ENCODE assay signal across 1 cellular context in the genomic region with DNA sequence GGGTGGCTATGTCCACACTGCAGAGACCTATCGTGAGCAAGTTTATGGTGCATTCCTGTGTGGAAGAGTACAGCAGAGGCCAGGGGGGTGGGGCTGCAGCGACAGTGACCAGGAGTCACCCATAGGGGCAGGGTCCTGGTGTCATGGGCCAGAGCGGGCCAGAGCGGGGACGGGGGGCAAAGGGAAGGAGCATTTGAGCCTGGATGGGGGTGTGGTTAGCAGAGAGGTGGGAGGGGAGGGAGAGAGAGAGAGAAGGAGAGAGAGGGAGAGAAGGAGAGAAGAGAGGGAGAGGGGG.
TF ChIP-seq lines count a peak whose summit lies in the region.

No MANE protein-coding gene starts in this region.

TF ChIP-seq in GM23338, 12 proteins besides CTCF, POLR2A, EP300 and RAD21 (continued from another document):
- TF ChIP-seq, protein P1, sequence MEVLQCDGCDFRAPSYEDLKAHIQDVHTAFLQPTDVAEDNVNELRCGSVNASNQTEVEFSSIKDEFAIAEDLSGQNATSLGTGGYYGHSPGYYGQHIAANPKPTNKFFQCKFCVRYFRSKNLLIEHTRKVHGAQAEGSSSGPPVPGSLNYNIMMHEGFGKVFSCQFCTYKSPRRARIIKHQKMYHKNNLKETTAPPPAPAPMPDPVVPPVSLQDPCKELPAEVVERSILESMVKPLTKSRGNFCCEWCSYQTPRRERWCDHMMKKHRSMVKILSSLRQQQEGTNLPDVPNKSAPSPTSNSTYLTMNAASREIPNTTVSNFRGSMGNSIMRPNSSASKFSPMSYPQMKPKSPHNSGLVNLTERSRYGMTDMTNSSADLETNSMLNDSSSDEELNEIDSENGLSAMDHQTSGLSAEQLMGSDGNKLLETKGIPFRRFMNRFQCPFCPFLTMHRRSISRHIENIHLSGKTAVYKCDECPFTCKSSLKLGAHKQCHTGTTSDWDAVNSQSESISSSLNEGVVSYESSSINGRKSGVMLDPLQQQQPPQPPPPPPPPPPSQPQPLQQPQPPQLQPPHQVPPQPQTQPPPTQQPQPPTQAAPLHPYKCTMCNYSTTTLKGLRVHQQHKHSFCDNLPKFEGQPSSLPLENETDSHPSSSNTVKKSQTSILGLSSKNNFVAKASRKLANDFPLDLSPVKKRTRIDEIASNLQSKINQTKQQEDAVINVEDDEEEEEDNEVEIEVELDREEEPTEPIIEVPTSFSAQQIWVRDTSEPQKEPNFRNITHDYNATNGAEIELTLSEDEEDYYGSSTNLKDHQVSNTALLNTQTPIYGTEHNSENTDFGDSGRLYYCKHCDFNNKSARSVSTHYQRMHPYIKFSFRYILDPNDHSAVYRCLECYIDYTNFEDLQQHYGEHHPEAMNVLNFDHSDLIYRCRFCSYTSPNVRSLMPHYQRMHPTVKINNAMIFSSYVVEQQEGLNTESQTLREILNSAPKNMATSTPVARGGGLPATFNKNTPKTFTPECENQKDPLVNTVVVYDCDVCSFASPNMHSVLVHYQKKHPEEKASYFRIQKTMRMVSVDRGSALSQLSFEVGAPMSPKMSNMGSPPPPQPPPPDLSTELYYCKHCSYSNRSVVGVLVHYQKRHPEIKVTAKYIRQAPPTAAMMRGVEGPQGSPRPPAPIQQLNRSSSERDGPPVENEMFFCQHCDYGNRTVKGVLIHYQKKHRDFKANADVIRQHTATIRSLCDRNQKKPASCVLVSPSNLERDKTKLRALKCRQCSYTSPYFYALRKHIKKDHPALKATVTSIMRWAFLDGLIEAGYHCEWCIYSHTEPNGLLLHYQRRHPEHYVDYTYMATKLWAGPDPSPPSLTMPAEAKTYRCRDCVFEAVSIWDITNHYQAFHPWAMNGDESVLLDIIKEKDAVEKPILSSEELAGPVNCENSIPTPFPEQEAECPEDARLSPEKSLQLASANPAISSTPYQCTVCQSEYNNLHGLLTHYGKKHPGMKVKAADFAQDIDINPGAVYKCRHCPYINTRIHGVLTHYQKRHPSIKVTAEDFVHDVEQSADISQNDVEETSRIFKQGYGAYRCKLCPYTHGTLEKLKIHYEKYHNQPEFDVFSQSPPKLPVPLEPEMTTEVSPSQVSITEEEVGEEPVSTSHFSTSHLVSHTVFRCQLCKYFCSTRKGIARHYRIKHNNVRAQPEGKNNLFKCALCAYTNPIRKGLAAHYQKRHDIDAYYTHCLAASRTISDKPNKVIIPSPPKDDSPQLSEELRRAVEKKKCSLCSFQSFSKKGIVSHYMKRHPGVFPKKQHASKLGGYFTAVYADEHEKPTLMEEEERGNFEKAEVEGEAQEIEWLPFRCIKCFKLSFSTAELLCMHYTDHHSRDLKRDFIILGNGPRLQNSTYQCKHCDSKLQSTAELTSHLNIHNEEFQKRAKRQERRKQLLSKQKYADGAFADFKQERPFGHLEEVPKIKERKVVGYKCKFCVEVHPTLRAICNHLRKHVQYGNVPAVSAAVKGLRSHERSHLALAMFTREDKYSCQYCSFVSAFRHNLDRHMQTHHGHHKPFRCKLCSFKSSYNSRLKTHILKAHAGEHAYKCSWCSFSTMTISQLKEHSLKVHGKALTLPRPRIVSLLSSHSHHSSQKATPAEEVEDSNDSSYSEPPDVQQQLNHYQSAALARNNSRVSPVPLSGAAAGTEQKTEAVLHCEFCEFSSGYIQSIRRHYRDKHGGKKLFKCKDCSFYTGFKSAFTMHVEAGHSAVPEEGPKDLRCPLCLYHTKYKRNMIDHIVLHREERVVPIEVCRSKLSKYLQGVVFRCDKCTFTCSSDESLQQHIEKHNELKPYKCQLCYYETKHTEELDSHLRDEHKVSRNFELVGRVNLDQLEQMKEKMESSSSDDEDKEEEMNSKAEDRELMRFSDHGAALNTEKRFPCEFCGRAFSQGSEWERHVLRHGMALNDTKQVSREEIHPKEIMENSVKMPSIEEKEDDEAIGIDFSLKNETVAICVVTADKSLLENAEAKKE (CRISPR knock-in tag; IDR thresholded peaks at IDR 0.05): no peak
- TF ChIP-seq JUNB (IDR thresholded peaks at IDR 0.05; ENCODE audit: unreplicated experiment): no peak
- TF ChIP-seq STAT1 (IDR thresholded peaks at IDR 0.05; ENCODE audit: unreplicated experiment): no peak
- TF ChIP-seq ZNF331 (CRISPR knock-in tag; IDR thresholded peaks at IDR 0.05; ENCODE audit: low read depth): no peak
TF ChIP-seq in GM23338: peak in this region for 0.
